ENCODE assay signal across 27 cellular contexts in genomic region chr2:32997714-32998113, GRCh38. TPM values are rescaled to one million over a fixed set of nuclear protein-coding genes. Genes with fewer than 3 reads are reported as not detected.
DNase-seq lines count a peak whose midpoint lies in the region; ATAC-seq, FAIRE-seq and TF ChIP-seq lines count a peak whose summit lies in the region.
"Had no signal": no experiment of that assay in that cellular context is flagged by ENCODE, and none has a peak within 500 bp of the region (broad histone marks: within the 10 kb centered on the region; RNA-seq: fewer than 3 reads in every experiment).

No MANE protein-coding gene starts in this region.

- no peak overlapping the region for H3K4me3 Mint-ChIP-seq in nephron progenitor cell
- H3K4me3 Mint-ChIP-seq: CD14-positive monocyte; CD4-positive, alpha-beta T cell; CD8-positive, alpha-beta memory T cell had no signal

- no peaks in the 10 kb centered on the region for H3F3A ChIP-seq in SK-N-SH (replicated peaks; ENCODE audit: insufficient read depth)

- FAIRE-seq in pancreas (lab: Jason Lieb, UNC) = no peak
- FAIRE-seq: A204.1, D721Med, GM12878, GM19239, H1 had no signal

- H2BK120ac ChIP-seq in mesendoderm (ENCODE audit: low read depth, low read length) = no peak overlapping the region

- no peak for DNase-seq in SK-N-SH
- no peak for DNase-seq in mesendoderm
- no peak for DNase-seq in nephron progenitor cell
- DNase-seq in stimulated activated CD4-positive, alpha-beta T cell treated with anti-CD3 and anti-CD28 coated beads, Interleukin-15, amount 100 ng/mL, for 24 hours = no peak
- no peak for DNase-seq in pancreas
- no peak for DNase-seq in A673 (ENCODE audit: low spot score)
- DNase-seq: ACHN; AML-193; BE2C; CD4-positive, alpha-beta T cell; CD8-positive, alpha-beta memory T cell; DMS 273 treated with DMSO at 0.1 percent for 48 hours; DMS79; EL; GDM1; GM23248; H7; HCEC 1CT had no signal

- H3K27me3 ChIP-seq in SK-N-SH (ENCODE audit: insufficient read depth) (no peaks in the 10 kb centered on the region), mesendoderm (ENCODE audit: insufficient read depth, low read length, poor library complexity) (no peaks in the 10 kb centered on the region), pancreas (no peaks in the 10 kb centered on the region), A673 (replicated peaks; ENCODE audit: insufficient read depth, low read depth, low read length, poor library complexity) (no peaks in the 10 kb centered on the region)
- H3K27me3 ChIP-seq: BE2C; BLaER1 treated with 17β-estradiol and CSF1 and Interleukin-3, amounts not matched to agents 10 nM and 100 nM had no signal

- no peak overlapping the region for H2BK15ac ChIP-seq in mesendoderm (replicated peaks; ENCODE audit: low read depth)

- H3K4ac ChIP-seq in mesendoderm (ENCODE audit: low read depth, low read length) = no peak overlapping the region

- H3K23ac ChIP-seq in mesendoderm (ENCODE audit: low read length) = no peak overlapping the region

- H3K4me1 ChIP-seq in SK-N-SH (ENCODE audit: control insufficient read depth in 1 of 2, insufficient read depth in 2 of 2, low read depth in 1 of 2, low read length in 1 of 2) (no peaks in the 10 kb centered on the region; a peak in 1 of 4 replicates), mesendoderm (ENCODE audit: control insufficient read depth, low read depth, low read length) (no peaks in the 10 kb centered on the region), pancreas (no peaks in the 10 kb centered on the region), A673 (ENCODE audit: insufficient read depth, low read length, poor library complexity, severe bottlenecking) (no peaks in the 10 kb centered on the region)
- H3K4me1 ChIP-seq: BE2C; BLaER1 treated with 17β-estradiol and CSF1 and Interleukin-3, amounts not matched to agents 10 nM and 100 nM had no signal

- H3K27me3 Mint-ChIP-seq in nephron progenitor cell (ENCODE audit: low read depth, poor library complexity) = peaks cover 8% of the 10 kb centered on the region

- H3K79me1 ChIP-seq in mesendoderm (ENCODE audit: low read length) = no peaks in the 10 kb centered on the region

- no peak overlapping the region for H3K18ac ChIP-seq in mesendoderm (ENCODE audit: low read length)

- H3K4me3 ChIP-seq in SK-N-SH (ENCODE audit: low read depth in 2 of 2, low read length in 1 of 2) = no peak overlapping the region
- no peak overlapping the region for H3K4me3 ChIP-seq in mesendoderm (ENCODE audit: low read length)
- no peak overlapping the region for H3K4me3 ChIP-seq in pancreas
- H3K4me3 ChIP-seq in A673 (ENCODE audit: low read depth, low read length, poor library complexity, severe bottlenecking) = no peak overlapping the region
- H3K4me3 ChIP-seq: BLaER1 treated with 17β-estradiol and CSF1 and Interleukin-3, amounts not matched to agents 10 nM and 100 nM; GM12878; GM23248 had no signal

- CTCF ChIA-PET in SK-N-SH (lab: Yijun Ruan, JAX) = interaction anchor here (0.6 to 0.9 kb wide), 3 partner anchors 95 to 1095 kb away, joined by 3 read pairs; no protein-coding TSS in a partner anchor
- CTCF ChIA-PET in A673 (lab: Charles Lee) = no interaction called here

- peaks cover 14% of the 10 kb centered on the region for H3K9me3 Mint-ChIP-seq in nephron progenitor cell
- H3K9me3 Mint-ChIP-seq: CD4-positive, alpha-beta T cell; CD8-positive, alpha-beta memory T cell had no signal

- H3K9me3 ChIP-seq in SK-N-SH (no peaks in the 10 kb centered on the region), pancreas (no peaks in the 10 kb centered on the region), A673 (ENCODE audit: low read depth, low read length, poor library complexity, severe bottlenecking) (no peaks in the 10 kb centered on the region)
- H3K9me3 ChIP-seq: BE2C had no signal

- POLR2A ChIA-PET in SK-N-SH (lab: Yijun Ruan, JAX) = no interaction called here
- POLR2A ChIA-PET in A673 (lab: Charles Lee; ENCODE audit: low non-redundant PET) = no interaction called here

- H3K36me3 Mint-ChIP-seq in nephron progenitor cell (ENCODE audit: low read depth) = peaks cover 27% of the 10 kb centered on the region
- H3K36me3 Mint-ChIP-seq: CD14-positive monocyte; CD8-positive, alpha-beta memory T cell had no signal

- no peak overlapping the region for H2BK5ac ChIP-seq in mesendoderm (ENCODE audit: low read length)

- H3K56ac ChIP-seq in mesendoderm (ENCODE audit: low read length) = no peak overlapping the region

- H3K27ac ChIP-seq in SK-N-SH (ENCODE audit: low read depth in 2 of 2, low read length in 1 of 2) = no peak overlapping the region
- H3K27ac ChIP-seq in mesendoderm (ENCODE audit: low read depth, low read length) = no peak overlapping the region
- H3K27ac ChIP-seq in pancreas = no peak overlapping the region
- H3K27ac ChIP-seq in A673 (ENCODE audit: low read depth, low read length, poor library complexity, severe bottlenecking) = no peak overlapping the region
- H3K27ac ChIP-seq: 22Rv1; BLaER1 treated with 17β-estradiol and CSF1 and Interleukin-3, amounts not matched to agents 10 nM and 100 nM; GM23248 had no signal

- no peaks in the 10 kb centered on the region for H3K9me2 ChIP-seq in SK-N-SH

- H3K79me2 ChIP-seq in SK-N-SH (ENCODE audit: insufficient read depth) (no peaks in the 10 kb centered on the region), mesendoderm (ENCODE audit: control insufficient read depth, insufficient read depth, low read length) (no peaks in the 10 kb centered on the region)

- no peak overlapping the region for H2AFZ ChIP-seq in SK-N-SH (ENCODE audit: low read depth)
- H2AFZ ChIP-seq: GM23248 had no signal

- H3K4me2 ChIP-seq in SK-N-SH (no peak overlapping the region), mesendoderm (ENCODE audit: low read length) (no peak overlapping the region)
- H3K4me2 ChIP-seq: BLaER1 treated with 17β-estradiol and CSF1 and Interleukin-3, amounts not matched to agents 10 nM and 100 nM had no signal

- no peak overlapping the region for H4K8ac ChIP-seq in mesendoderm (ENCODE audit: low read depth, low read length)

- H3K36me3 ChIP-seq in SK-N-SH (replicated peaks in 1 of 2; ENCODE audit: control insufficient read depth in 1 of 2, insufficient read depth in 2 of 2, low read length in 1 of 2) = no peaks in the 10 kb centered on the region
- no peaks in the 10 kb centered on the region for H3K36me3 ChIP-seq in mesendoderm (ENCODE audit: control insufficient read depth, insufficient read depth, low read length)
- H3K36me3 ChIP-seq in pancreas = no peaks in the 10 kb centered on the region
- H3K36me3 ChIP-seq in A673 (ENCODE audit: insufficient read depth, low read length, poor library complexity, severe bottlenecking) = no peaks in the 10 kb centered on the region
- H3K36me3 ChIP-seq: BE2C; BLaER1 treated with 17β-estradiol and CSF1 and Interleukin-3, amounts not matched to agents 10 nM and 100 nM had no signal

- peaks cover 5% of the 10 kb centered on the region for H3K4me1 Mint-ChIP-seq in nephron progenitor cell
- H3K4me1 Mint-ChIP-seq: CD14-positive monocyte; CD8-positive, alpha-beta memory T cell had no signal

- H4K20me1 ChIP-seq in SK-N-SH (ENCODE audit: insufficient read depth) = no peaks in the 10 kb centered on the region
- H4K20me1 ChIP-seq: BLaER1 treated with 17β-estradiol and CSF1 and Interleukin-3, amounts not matched to agents 10 nM and 100 nM had no signal

- no TSS peak for BruUV-seq in A673 (replicated peaks; lab: Mats Ljungman, UMichigan)

- TF ChIP-seq CTCF in SK-N-SH (IDR thresholded peaks at IDR 0.05) = no peak
- no peak for TF ChIP-seq CTCF in nephron progenitor cell (IDR thresholded peaks at IDR 0.05)
- TF ChIP-seq CTCF in pancreas (IDR thresholded peaks at IDR 0.05) = no peak
- no peak for TF ChIP-seq CTCF in A673 (conservative IDR thresholded peaks at IDR 0.05; ENCODE audit: low read depth, low read length)

- peak overlapping the region; percentile 23 for H4K5ac ChIP-seq in mesendoderm (ENCODE audit: low read length)

- intact Hi-C loops in pancreas (cut with DNase I) = no loop called here
- intact Hi-C loops in A673 (cut with micrococcal nuclease; ENCODE audit: unreplicated experiment) = no loop called here

- ATAC-seq in SK-N-SH treated with all-trans-retinoic acid at 6 μM for 48 hours = no peak
- ATAC-seq in pancreas = no peak
- ATAC-seq: GM12878 had no signal

- H3K9ac ChIP-seq in SK-N-SH (no peak overlapping the region), mesendoderm (ENCODE audit: low read length) (no peak overlapping the region)
- H3K9ac ChIP-seq: BLaER1 treated with 17β-estradiol and CSF1 and Interleukin-3, amounts not matched to agents 10 nM and 100 nM; GM23248 had no signal

- no peak for TF ChIP-seq EP300 in SK-N-SH (IDR thresholded peaks at IDR 0.05; ENCODE audit: borderline replicate concordance in 1 of 2, low read depth in 1 of 2, low read length in 1 of 2)

- 74% methylated on average over 2 of the region's 2 CpGs for WGBS in SK-N-SH (ENCODE audit: low lambda C conversion rate)
- no CpG with 5 or more reads among the region's 2 CpGs for WGBS in mesendoderm (ENCODE audit: extremely low coverage, insufficient coverage, low lambda C conversion rate)
- 80 to 89% methylated on average over 2 of the region's 2 CpGs for WGBS in pancreas, 2 donors

- H3K27ac Mint-ChIP-seq in nephron progenitor cell = peak overlapping the region; percentile 54
- H3K27ac Mint-ChIP-seq: CD14-positive monocyte; CD4-positive, alpha-beta T cell had no signal

- TF ChIP-seq RAD21 in SK-N-SH (IDR thresholded peaks at IDR 0.05; ENCODE audit: low read length) = no peak

- no peak overlapping the region for H2AK5ac ChIP-seq in mesendoderm (ENCODE audit: low read length)

TF ChIP-seq in SK-N-SH, 30 proteins besides CTCF, POLR2A, EP300 and RAD21:
- TF ChIP-seq POLR2AphosphoS5 (IDR thresholded peaks at IDR 0.05; ENCODE audit: low read depth, low read length) = no peak
- TF ChIP-seq RCOR1 (IDR thresholded peaks at IDR 0.05; ENCODE audit: low read length) = no peak
- no peak for TF ChIP-seq FOSL2 (IDR thresholded peaks at IDR 0.05; ENCODE audit: borderline replicate concordance, low read depth)
- TF ChIP-seq YY1 (IDR thresholded peaks at IDR 0.05; ENCODE audit: low read depth) = no peak
- no peak for TF ChIP-seq MEF2A (IDR thresholded peaks at IDR 0.05; ENCODE audit: borderline replicate concordance, low read depth)
- no peak for TF ChIP-seq GABPA (IDR thresholded peaks at IDR 0.05; ENCODE audit: low read depth)
- TF ChIP-seq TEAD4 (IDR thresholded peaks at IDR 0.05; ENCODE audit: borderline replicate concordance, insufficient read depth) = no peak
- TF ChIP-seq ELF1 (IDR thresholded peaks at IDR 0.05) = no peak
- no peak for TF ChIP-seq SMC3 (IDR thresholded peaks at IDR 0.05; ENCODE audit: low read depth, low read length)
- TF ChIP-seq JUND (IDR thresholded peaks at IDR 0.05) = no peak

RNA-seq across cellular contexts. Expression of gene LTBP1, which starts 51.0 kb away (rescaled TPM):
- polyA plus RNA-seq in SK-N-SH (2012; rRNA removed) (467 and 564 TPM in 2 replicates), pancreas (1 to 10 TPM; 1.7 to 2.8 TPM)
- polyA plus RNA-seq in SK-N-SH (2012; cell fraction: cytosol; rRNA removed) = 524 and 527 TPM in 2 replicates
- 314 and 521 TPM in 2 replicates for polyA plus RNA-seq in SK-N-SH (2012; cell fraction: nucleus; rRNA removed)
- polyA plus RNA-seq in mesendoderm (2013, experiment 1 of 2) = 11.8 TPM
- 11.8 TPM for polyA plus RNA-seq in mesendoderm (2013, experiment 2 of 2)
- total RNA-seq in pancreas (10 to 100 TPM in 1 of 6 donors, 1 to 10 TPM in 4, under 1 TPM in 1; 0.83 to 21.2 (median 4.1) TPM), A673 (2021) (2.2 and 2.3 TPM in 2 replicates)
- total RNA-seq: CD8-positive, alpha-beta memory T cell had no signal
- polyA plus RNA-seq: CD8-positive, alpha-beta memory T cell had no signal
